2 cellular contexts compared by ENCODE assay signal in the genomic region with DNA sequence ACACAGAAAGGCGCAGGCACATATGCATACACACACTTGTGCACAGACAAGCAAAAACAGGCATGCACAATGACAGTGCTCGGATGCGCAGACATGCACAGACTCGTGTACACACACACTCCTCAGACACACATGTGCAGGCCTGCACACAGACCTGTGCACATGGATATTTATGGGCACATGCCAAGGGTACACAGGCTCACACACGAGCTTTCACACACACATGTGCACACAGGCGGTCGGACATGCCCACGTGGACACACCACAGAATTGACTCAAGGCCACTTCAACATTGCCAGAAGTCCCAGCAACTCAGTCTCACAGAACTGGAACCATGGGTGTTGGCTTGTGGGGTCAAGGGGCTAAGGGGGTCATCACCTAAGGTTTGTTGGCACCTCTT.
TF ChIP-seq lines count a peak whose summit lies in the region.

No MANE protein-coding gene starts in this region.

TF ChIP-seq in HepG2, 621 proteins besides CTCF, POLR2A, EP300 and RAD21:
- TF ChIP-seq, protein P1, sequence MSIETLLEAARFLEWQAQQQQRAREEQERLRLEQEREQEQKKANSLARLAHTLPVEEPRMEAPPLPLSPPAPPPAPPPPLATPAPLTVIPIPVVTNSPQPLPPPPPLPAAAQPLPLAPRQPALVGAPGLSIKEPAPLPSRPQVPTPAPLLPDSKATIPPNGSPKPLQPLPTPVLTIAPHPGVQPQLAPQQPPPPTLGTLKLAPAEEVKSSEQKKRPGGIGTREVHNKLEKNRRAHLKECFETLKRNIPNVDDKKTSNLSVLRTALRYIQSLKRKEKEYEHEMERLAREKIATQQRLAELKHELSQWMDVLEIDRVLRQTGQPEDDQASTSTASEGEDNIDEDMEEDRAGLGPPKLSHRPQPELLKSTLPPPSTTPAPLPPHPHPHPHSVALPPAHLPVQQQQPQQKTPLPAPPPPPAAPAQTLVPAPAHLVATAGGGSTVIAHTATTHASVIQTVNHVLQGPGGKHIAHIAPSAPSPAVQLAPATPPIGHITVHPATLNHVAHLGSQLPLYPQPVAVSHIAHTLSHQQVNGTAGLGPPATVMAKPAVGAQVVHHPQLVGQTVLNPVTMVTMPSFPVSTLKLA (IDR thresholded peaks at IDR 0.05) = peak; percentile 88
- TF ChIP-seq, protein P2, sequence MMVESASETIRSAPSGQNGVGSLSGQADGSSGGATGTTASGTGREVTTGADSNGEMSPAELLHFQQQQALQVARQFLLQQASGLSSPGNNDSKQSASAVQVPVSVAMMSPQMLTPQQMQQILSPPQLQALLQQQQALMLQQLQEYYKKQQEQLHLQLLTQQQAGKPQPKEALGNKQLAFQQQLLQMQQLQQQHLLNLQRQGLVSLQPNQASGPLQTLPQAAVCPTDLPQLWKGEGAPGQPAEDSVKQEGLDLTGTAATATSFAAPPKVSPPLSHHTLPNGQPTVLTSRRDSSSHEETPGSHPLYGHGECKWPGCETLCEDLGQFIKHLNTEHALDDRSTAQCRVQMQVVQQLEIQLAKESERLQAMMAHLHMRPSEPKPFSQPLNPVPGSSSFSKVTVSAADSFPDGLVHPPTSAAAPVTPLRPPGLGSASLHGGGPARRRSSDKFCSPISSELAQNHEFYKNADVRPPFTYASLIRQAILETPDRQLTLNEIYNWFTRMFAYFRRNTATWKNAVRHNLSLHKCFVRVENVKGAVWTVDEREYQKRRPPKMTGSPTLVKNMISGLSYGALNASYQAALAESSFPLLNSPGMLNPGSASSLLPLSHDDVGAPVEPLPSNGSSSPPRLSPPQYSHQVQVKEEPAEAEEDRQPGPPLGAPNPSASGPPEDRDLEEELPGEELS (CRISPR knock-in tag; IDR thresholded peaks at IDR 0.05) = no peak

TF ChIP-seq in H1, 55 proteins besides CTCF, POLR2A, EP300 and RAD21:
- TF ChIP-seq, protein P3, sequence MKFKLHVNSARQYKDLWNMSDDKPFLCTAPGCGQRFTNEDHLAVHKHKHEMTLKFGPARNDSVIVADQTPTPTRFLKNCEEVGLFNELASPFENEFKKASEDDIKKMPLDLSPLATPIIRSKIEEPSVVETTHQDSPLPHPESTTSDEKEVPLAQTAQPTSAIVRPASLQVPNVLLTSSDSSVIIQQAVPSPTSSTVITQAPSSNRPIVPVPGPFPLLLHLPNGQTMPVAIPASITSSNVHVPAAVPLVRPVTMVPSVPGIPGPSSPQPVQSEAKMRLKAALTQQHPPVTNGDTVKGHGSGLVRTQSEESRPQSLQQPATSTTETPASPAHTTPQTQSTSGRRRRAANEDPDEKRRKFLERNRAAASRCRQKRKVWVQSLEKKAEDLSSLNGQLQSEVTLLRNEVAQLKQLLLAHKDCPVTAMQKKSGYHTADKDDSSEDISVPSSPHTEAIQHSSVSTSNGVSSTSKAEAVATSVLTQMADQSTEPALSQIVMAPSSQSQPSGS (IDR thresholded peaks at IDR 0.05; ENCODE audit: low read length) = no peak
- TF ChIP-seq NRF1 (IDR thresholded peaks at IDR 0.05; ENCODE audit: low read depth, low read length) = no peak
- TF ChIP-seq, protein P4, sequence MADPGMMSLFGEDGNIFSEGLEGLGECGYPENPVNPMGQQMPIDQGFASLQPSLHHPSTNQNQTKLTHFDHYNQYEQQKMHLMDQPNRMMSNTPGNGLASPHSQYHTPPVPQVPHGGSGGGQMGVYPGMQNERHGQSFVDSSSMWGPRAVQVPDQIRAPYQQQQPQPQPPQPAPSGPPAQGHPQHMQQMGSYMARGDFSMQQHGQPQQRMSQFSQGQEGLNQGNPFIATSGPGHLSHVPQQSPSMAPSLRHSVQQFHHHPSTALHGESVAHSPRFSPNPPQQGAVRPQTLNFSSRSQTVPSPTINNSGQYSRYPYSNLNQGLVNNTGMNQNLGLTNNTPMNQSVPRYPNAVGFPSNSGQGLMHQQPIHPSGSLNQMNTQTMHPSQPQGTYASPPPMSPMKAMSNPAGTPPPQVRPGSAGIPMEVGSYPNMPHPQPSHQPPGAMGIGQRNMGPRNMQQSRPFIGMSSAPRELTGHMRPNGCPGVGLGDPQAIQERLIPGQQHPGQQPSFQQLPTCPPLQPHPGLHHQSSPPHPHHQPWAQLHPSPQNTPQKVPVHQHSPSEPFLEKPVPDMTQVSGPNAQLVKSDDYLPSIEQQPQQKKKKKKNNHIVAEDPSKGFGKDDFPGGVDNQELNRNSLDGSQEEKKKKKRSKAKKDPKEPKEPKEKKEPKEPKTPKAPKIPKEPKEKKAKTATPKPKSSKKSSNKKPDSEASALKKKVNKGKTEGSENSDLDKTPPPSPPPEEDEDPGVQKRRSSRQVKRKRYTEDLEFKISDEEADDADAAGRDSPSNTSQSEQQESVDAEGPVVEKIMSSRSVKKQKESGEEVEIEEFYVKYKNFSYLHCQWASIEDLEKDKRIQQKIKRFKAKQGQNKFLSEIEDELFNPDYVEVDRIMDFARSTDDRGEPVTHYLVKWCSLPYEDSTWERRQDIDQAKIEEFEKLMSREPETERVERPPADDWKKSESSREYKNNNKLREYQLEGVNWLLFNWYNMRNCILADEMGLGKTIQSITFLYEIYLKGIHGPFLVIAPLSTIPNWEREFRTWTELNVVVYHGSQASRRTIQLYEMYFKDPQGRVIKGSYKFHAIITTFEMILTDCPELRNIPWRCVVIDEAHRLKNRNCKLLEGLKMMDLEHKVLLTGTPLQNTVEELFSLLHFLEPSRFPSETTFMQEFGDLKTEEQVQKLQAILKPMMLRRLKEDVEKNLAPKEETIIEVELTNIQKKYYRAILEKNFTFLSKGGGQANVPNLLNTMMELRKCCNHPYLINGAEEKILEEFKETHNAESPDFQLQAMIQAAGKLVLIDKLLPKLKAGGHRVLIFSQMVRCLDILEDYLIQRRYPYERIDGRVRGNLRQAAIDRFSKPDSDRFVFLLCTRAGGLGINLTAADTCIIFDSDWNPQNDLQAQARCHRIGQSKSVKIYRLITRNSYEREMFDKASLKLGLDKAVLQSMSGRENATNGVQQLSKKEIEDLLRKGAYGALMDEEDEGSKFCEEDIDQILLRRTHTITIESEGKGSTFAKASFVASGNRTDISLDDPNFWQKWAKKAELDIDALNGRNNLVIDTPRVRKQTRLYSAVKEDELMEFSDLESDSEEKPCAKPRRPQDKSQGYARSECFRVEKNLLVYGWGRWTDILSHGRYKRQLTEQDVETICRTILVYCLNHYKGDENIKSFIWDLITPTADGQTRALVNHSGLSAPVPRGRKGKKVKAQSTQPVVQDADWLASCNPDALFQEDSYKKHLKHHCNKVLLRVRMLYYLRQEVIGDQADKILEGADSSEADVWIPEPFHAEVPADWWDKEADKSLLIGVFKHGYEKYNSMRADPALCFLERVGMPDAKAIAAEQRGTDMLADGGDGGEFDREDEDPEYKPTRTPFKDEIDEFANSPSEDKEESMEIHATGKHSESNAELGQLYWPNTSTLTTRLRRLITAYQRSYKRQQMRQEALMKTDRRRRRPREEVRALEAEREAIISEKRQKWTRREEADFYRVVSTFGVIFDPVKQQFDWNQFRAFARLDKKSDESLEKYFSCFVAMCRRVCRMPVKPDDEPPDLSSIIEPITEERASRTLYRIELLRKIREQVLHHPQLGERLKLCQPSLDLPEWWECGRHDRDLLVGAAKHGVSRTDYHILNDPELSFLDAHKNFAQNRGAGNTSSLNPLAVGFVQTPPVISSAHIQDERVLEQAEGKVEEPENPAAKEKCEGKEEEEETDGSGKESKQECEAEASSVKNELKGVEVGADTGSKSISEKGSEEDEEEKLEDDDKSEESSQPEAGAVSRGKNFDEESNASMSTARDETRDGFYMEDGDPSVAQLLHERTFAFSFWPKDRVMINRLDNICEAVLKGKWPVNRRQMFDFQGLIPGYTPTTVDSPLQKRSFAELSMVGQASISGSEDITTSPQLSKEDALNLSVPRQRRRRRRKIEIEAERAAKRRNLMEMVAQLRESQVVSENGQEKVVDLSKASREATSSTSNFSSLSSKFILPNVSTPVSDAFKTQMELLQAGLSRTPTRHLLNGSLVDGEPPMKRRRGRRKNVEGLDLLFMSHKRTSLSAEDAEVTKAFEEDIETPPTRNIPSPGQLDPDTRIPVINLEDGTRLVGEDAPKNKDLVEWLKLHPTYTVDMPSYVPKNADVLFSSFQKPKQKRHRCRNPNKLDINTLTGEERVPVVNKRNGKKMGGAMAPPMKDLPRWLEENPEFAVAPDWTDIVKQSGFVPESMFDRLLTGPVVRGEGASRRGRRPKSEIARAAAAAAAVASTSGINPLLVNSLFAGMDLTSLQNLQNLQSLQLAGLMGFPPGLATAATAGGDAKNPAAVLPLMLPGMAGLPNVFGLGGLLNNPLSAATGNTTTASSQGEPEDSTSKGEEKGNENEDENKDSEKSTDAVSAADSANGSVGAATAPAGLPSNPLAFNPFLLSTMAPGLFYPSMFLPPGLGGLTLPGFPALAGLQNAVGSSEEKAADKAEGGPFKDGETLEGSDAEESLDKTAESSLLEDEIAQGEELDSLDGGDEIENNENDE (IDR thresholded peaks at IDR 0.05; ENCODE audit: insufficient replicate concordance, low read length) = no peak
- no peak for TF ChIP-seq EZH2 (IDR thresholded peaks at IDR 0.05; ENCODE audit: low read depth, low read length, severe bottlenecking)
- TF ChIP-seq RFX5 (IDR thresholded peaks at IDR 0.05; ENCODE audit: borderline replicate concordance, low read depth, low read length) = no peak
- TF ChIP-seq BACH1 (IDR thresholded peaks at IDR 0.05; ENCODE audit: low read length) = no peak
- no peak for TF ChIP-seq TEAD4 (IDR thresholded peaks at IDR 0.05; ENCODE audit: low read depth, low read length)
